In the genomic region with DNA sequence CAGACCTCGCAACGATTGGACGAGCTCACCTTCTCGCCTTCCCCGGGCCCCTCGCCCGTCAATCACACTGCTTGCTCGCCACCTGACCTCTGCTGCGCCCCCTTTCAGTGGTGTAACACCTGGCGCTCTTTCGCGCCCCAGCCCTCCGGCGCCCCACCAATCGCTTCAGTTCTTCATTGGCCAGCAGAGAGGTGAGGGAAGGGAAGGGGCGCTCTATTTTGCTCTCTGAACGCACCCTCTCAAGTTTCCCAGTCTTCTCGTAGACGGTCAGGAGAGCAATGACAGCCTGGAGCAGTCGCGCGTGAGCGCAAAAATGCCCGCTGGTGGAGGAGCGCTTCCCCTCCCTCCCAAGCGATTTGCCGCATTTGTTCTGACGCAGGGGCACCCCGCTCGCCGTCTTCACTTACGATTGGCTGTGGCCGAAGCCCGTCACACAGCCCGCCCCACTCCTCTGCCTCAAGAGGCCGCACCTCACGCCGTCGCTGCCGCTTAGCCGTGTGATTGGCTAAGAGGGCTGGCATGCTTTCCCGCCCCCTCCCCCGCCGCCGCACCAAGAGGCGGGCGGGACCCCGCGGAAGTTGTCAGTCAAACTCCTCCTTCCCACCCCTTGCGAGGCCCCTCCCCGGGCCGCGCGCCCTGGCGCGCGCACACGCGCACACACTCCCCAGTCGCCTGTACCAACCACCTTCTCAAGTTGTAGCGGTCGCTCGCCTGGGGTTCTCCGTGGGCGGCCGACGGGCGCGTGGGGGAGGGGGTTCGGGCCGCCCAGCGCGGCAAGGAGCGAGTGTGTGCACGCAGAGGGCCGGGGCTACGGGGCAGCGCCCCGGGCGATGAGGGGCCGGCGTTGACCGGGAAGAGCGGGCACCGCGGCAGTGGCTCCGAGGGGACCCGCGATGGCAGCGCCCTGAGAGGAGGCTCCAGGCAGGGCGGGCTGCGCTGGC, we compare ENCODE assay signal across 1 cellular context.
A peak's percentile ranks its signal among the peaks of the same experiment; 100 is the strongest.
TF ChIP-seq lines count a peak whose summit lies in the region.

A gene (plus strand): TSS at position 667 of the 941 bp plus-strand sequence. CDS start 701 bp downstream, outside the sequence.

TF ChIP-seq in K562, 482 proteins besides CTCF, POLR2A, EP300 and RAD21 (continued from another document and continues in another):
- TF ChIP-seq, protein P1, sequence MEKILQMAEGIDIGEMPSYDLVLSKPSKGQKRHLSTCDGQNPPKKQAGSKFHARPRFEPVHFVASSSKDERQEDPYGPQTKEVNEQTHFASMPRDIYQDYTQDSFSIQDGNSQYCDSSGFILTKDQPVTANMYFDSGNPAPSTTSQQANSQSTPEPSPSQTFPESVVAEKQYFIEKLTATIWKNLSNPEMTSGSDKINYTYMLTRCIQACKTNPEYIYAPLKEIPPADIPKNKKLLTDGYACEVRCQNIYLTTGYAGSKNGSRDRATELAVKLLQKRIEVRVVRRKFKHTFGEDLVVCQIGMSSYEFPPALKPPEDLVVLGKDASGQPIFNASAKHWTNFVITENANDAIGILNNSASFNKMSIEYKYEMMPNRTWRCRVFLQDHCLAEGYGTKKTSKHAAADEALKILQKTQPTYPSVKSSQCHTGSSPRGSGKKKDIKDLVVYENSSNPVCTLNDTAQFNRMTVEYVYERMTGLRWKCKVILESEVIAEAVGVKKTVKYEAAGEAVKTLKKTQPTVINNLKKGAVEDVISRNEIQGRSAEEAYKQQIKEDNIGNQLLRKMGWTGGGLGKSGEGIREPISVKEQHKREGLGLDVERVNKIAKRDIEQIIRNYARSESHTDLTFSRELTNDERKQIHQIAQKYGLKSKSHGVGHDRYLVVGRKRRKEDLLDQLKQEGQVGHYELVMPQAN (IDR thresholded peaks at IDR 0.05; ENCODE audit: borderline replicate concordance), result peak; percentile 87; the same call in 1 of the 2 replicates
- no peak for TF ChIP-seq SETDB1 (IDR thresholded peaks at IDR 0.05; ENCODE audit: low read length)
- peak; percentile 92 for TF ChIP-seq ZEB2 (IDR thresholded peaks at IDR 0.05)
- TF ChIP-seq PHB2 (IDR thresholded peaks at IDR 0.05; ENCODE audit: low read depth), result no peak; the same call in 1 of the 2 replicates
- no peak for TF ChIP-seq NCOA2 (IDR thresholded peaks at IDR 0.05; ENCODE audit: partially characterized antibody in 2 of 2)
- TF ChIP-seq ZBED1 (IDR thresholded peaks at IDR 0.05), result peak; percentile 76; the same call in 1 of the 2 replicates
- TF ChIP-seq, protein P2, sequence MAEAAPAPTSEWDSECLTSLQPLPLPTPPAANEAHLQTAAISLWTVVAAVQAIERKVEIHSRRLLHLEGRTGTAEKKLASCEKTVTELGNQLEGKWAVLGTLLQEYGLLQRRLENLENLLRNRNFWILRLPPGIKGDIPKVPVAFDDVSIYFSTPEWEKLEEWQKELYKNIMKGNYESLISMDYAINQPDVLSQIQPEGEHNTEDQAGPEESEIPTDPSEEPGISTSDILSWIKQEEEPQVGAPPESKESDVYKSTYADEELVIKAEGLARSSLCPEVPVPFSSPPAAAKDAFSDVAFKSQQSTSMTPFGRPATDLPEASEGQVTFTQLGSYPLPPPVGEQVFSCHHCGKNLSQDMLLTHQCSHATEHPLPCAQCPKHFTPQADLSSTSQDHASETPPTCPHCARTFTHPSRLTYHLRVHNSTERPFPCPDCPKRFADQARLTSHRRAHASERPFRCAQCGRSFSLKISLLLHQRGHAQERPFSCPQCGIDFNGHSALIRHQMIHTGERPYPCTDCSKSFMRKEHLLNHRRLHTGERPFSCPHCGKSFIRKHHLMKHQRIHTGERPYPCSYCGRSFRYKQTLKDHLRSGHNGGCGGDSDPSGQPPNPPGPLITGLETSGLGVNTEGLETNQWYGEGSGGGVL (CRISPR knock-in tag; IDR thresholded peaks at IDR 0.05), result no peak
- TF ChIP-seq, protein P3, sequence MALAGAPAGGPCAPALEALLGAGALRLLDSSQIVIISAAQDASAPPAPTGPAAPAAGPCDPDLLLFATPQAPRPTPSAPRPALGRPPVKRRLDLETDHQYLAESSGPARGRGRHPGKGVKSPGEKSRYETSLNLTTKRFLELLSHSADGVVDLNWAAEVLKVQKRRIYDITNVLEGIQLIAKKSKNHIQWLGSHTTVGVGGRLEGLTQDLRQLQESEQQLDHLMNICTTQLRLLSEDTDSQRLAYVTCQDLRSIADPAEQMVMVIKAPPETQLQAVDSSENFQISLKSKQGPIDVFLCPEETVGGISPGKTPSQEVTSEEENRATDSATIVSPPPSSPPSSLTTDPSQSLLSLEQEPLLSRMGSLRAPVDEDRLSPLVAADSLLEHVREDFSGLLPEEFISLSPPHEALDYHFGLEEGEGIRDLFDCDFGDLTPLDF (CRISPR knock-in tag; IDR thresholded peaks at IDR 0.05), result peak; percentile 93
- peak; percentile 33; the same call in 1 of the 2 replicates for TF ChIP-seq SPI1 (IDR thresholded peaks at IDR 0.05; ENCODE audit: borderline replicate concordance, low read depth, low read length)
- no peak for TF ChIP-seq ZNF778 (CRISPR knock-in tag; IDR thresholded peaks at IDR 0.05)
- peak; percentile 97 for TF ChIP-seq FOS (IDR thresholded peaks at IDR 0.05; ENCODE audit: extremely low read depth, insufficient read length)
- TF ChIP-seq, protein P4, sequence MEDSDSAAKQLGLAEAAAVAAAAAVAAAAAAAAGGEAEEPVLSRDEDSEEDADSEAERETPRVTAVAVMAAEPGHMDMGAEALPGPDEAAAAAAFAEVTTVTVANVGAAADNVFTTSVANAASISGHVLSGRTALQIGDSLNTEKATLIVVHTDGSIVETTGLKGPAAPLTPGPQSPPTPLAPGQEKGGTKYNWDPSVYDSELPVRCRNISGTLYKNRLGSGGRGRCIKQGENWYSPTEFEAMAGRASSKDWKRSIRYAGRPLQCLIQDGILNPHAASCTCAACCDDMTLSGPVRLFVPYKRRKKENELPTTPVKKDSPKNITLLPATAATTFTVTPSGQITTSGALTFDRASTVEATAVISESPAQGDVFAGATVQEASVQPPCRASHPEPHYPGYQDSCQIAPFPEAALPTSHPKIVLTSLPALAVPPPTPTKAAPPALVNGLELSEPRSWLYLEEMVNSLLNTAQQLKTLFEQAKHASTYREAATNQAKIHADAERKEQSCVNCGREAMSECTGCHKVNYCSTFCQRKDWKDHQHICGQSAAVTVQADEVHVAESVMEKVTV (CRISPR knock-in tag; IDR thresholded peaks at IDR 0.05), result peak; percentile 40
- TF ChIP-seq, protein P5, sequence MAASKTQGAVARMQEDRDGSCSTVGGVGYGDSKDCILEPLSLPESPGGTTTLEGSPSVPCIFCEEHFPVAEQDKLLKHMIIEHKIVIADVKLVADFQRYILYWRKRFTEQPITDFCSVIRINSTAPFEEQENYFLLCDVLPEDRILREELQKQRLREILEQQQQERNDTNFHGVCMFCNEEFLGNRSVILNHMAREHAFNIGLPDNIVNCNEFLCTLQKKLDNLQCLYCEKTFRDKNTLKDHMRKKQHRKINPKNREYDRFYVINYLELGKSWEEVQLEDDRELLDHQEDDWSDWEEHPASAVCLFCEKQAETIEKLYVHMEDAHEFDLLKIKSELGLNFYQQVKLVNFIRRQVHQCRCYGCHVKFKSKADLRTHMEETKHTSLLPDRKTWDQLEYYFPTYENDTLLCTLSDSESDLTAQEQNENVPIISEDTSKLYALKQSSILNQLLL (CRISPR knock-in tag; IDR thresholded peaks at IDR 0.05; ENCODE audit: borderline replicate concordance), result no peak
- TF ChIP-seq ZNF184 (CRISPR knock-in tag; IDR thresholded peaks at IDR 0.05), result no peak
- peak; percentile 85; the same call in 1 of the 2 replicates for TF ChIP-seq PHB (CRISPR knock-in tag; IDR thresholded peaks at IDR 0.05)
- no peak for TF ChIP-seq EHMT2 (IDR thresholded peaks at IDR 0.05)
- TF ChIP-seq ZNF165 (CRISPR knock-in tag; IDR thresholded peaks at IDR 0.05; ENCODE audit: borderline replicate concordance), result 0 out of 2 replicates have a peak, but pooled peaks have one; percentile 39
- TF ChIP-seq GABPB2 (CRISPR knock-in tag; conservative IDR thresholded peaks at IDR 0.05), result no peak; the same call in 1 of the 2 replicates
- TF ChIP-seq, protein P6, sequence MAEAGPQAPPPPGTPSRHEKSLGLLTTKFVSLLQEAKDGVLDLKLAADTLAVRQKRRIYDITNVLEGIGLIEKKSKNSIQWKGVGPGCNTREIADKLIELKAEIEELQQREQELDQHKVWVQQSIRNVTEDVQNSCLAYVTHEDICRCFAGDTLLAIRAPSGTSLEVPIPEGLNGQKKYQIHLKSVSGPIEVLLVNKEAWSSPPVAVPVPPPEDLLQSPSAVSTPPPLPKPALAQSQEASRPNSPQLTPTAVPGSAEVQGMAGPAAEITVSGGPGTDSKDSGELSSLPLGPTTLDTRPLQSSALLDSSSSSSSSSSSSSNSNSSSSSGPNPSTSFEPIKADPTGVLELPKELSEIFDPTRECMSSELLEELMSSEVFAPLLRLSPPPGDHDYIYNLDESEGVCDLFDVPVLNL (CRISPR knock-in tag; IDR thresholded peaks at IDR 0.05; ENCODE audit: low read depth), result no peak
- TF ChIP-seq HMG20A (CRISPR knock-in tag; conservative IDR thresholded peaks at IDR 0.05), result no peak
- TF ChIP-seq, protein P7, sequence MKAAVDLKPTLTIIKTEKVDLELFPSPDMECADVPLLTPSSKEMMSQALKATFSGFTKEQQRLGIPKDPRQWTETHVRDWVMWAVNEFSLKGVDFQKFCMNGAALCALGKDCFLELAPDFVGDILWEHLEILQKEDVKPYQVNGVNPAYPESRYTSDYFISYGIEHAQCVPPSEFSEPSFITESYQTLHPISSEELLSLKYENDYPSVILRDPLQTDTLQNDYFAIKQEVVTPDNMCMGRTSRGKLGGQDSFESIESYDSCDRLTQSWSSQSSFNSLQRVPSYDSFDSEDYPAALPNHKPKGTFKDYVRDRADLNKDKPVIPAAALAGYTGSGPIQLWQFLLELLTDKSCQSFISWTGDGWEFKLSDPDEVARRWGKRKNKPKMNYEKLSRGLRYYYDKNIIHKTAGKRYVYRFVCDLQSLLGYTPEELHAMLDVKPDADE (conservative IDR thresholded peaks at IDR 0.05; ENCODE audit: control insufficient read depth, low read depth, low read length), result no peak; the same call in 1 of the 2 replicates
- no peak for TF ChIP-seq ZNF324 (CRISPR knock-in tag; IDR thresholded peaks at IDR 0.05)
- no peak for TF ChIP-seq ZNF75A (CRISPR knock-in tag; IDR thresholded peaks at IDR 0.05)
- TF ChIP-seq ZNF717 (CRISPR knock-in tag; IDR thresholded peaks at IDR 0.05), result no peak
- TF ChIP-seq, protein P8, sequence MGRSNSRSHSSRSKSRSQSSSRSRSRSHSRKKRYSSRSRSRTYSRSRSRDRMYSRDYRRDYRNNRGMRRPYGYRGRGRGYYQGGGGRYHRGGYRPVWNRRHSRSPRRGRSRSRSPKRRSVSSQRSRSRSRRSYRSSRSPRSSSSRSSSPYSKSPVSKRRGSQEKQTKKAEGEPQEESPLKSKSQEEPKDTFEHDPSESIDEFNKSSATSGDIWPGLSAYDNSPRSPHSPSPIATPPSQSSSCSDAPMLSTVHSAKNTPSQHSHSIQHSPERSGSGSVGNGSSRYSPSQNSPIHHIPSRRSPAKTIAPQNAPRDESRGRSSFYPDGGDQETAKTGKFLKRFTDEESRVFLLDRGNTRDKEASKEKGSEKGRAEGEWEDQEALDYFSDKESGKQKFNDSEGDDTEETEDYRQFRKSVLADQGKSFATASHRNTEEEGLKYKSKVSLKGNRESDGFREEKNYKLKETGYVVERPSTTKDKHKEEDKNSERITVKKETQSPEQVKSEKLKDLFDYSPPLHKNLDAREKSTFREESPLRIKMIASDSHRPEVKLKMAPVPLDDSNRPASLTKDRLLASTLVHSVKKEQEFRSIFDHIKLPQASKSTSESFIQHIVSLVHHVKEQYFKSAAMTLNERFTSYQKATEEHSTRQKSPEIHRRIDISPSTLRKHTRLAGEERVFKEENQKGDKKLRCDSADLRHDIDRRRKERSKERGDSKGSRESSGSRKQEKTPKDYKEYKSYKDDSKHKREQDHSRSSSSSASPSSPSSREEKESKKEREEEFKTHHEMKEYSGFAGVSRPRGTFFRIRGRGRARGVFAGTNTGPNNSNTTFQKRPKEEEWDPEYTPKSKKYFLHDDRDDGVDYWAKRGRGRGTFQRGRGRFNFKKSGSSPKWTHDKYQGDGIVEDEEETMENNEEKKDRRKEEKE (IDR thresholded peaks at IDR 0.05; ENCODE audit: borderline replicate concordance in 1 of 2, control insufficient read depth in 1 of 2, low read depth in 2 of 2, low read length in 1 of 2), result no peak
- TF ChIP-seq, protein P9, sequence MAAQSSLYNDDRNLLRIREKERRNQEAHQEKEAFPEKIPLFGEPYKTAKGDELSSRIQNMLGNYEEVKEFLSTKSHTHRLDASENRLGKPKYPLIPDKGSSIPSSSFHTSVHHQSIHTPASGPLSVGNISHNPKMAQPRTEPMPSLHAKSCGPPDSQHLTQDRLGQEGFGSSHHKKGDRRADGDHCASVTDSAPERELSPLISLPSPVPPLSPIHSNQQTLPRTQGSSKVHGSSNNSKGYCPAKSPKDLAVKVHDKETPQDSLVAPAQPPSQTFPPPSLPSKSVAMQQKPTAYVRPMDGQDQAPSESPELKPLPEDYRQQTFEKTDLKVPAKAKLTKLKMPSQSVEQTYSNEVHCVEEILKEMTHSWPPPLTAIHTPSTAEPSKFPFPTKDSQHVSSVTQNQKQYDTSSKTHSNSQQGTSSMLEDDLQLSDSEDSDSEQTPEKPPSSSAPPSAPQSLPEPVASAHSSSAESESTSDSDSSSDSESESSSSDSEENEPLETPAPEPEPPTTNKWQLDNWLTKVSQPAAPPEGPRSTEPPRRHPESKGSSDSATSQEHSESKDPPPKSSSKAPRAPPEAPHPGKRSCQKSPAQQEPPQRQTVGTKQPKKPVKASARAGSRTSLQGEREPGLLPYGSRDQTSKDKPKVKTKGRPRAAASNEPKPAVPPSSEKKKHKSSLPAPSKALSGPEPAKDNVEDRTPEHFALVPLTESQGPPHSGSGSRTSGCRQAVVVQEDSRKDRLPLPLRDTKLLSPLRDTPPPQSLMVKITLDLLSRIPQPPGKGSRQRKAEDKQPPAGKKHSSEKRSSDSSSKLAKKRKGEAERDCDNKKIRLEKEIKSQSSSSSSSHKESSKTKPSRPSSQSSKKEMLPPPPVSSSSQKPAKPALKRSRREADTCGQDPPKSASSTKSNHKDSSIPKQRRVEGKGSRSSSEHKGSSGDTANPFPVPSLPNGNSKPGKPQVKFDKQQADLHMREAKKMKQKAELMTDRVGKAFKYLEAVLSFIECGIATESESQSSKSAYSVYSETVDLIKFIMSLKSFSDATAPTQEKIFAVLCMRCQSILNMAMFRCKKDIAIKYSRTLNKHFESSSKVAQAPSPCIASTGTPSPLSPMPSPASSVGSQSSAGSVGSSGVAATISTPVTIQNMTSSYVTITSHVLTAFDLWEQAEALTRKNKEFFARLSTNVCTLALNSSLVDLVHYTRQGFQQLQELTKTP (IDR thresholded peaks at IDR 0.05; ENCODE audit: low read depth in 1 of 2, partially characterized antibody in 2 of 2), result peak in 1 of 2 experiments; percentile 80
- peak; percentile 77 for TF ChIP-seq TARDBP (IDR thresholded peaks at IDR 0.05)
- no peak for TF ChIP-seq SIRT6 (IDR thresholded peaks at IDR 0.05; ENCODE audit: low read depth, low read length)
- no peak for TF ChIP-seq XRCC3 (IDR thresholded peaks at IDR 0.05)
